16 cellular contexts compared by ENCODE assay signal in the genomic region with DNA sequence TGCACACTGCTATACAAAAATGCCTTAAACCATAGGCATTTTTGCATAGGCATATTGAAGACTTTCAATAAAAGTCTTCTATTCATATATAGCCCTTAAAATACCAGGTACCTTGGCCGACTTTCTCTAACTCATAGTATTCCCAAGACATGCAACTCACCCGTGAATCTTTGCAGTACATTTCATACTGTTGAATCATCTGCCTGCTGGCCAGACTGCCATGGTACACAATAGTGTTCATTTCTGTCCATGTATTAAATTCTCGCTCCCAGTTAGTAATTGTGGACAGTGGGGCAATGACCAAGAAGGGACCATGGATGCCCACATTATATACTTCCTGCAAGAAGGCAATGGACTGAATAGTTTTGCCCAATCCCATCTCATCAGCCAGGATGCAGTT. TPM values are rescaled to one million over a fixed set of nuclear protein-coding genes. Genes with fewer than 3 reads are reported as not detected.
DNase-seq lines count a peak whose midpoint lies in the region; ATAC-seq and TF ChIP-seq lines count a peak whose summit lies in the region.
"Had no signal": no experiment of that assay in that cellular context is flagged by ENCODE, and none has a peak within 500 bp of the region (broad histone marks: within the 10 kb centered on the region; RNA-seq: fewer than 3 reads in every experiment).

No MANE protein-coding gene starts in this region.

- H3K4me1 ChIP-seq in smooth muscle cell (ENCODE audit: low read depth) (no peaks in the 10 kb centered on the region), lower lobe of right lung (no peaks in the 10 kb centered on the region)
- H3K4me1 ChIP-seq: pancreas, Peyer's patch had no signal

- H3F3A ChIP-seq in smooth muscle cell (ENCODE audit: low read depth), result no peaks in the 10 kb centered on the region

- peaks cover 27% of the 10 kb centered on the region for H3K36me3 Mint-ChIP-seq in activated naive CD4-positive, alpha-beta T cell treated with anti-CD3 and anti-CD28 coated beads, Interleukin-2, amount 50 U/mL, for 24 hours

- H3K4me2 ChIP-seq in smooth muscle cell, result no peak overlapping the region

- H2AFZ ChIP-seq in smooth muscle cell (ENCODE audit: low read depth), result no peak overlapping the region

- H3K79me2 ChIP-seq in smooth muscle cell (ENCODE audit: low read depth), result no peaks in the 10 kb centered on the region

- H3K36me3 ChIP-seq in smooth muscle cell (ENCODE audit: low read depth) (peaks cover 76% of the 10 kb centered on the region), MG63 (peaks cover 61% of the 10 kb centered on the region), lower lobe of right lung (peaks cover 100% of the 10 kb centered on the region)

- H3K27me3 ChIP-seq in smooth muscle cell (ENCODE audit: low read depth), result no peaks in the 10 kb centered on the region
- no peaks in the 10 kb centered on the region for H3K27me3 ChIP-seq in MG63
- H3K27me3 ChIP-seq in lower lobe of right lung (ENCODE audit: low read depth), result no peaks in the 10 kb centered on the region
- H3K27me3 ChIP-seq: pancreas, Peyer's patch had no signal

- no peak for ATAC-seq in lower lobe of right lung
- ATAC-seq: activated CD8-positive, alpha-beta T cell treated with anti-CD3 and anti-CD28 coated beads for 36 hours; pancreas had no signal

- 72% methylated on average over 3 of the region's 3 CpGs for WGBS in smooth muscle cell (ENCODE audit: low lambda C conversion rate)

- no peaks in the 10 kb centered on the region for H3K9me3 ChIP-seq in smooth muscle cell (replicated peaks; ENCODE audit: low read depth)
- H3K9me3 ChIP-seq in MG63, result no peaks in the 10 kb centered on the region
- H3K9me3 ChIP-seq in lower lobe of right lung, result no peaks in the 10 kb centered on the region
- H3K9me3 ChIP-seq: pancreas, Peyer's patch had no signal

- no peak for DNase-seq in activated naive CD4-positive, alpha-beta T cell treated with anti-CD3 and anti-CD28 coated beads, Interleukin-2, amount 50 U/mL, for 16 hours
- DNase-seq in T1000 (lab: John Stamatoyannopoulos, UW) (peak; percentile 3), fibroblast of mammary gland (ENCODE audit: low read depth) (peak; percentile 82), smooth muscle cell (lab: John Stamatoyannopoulos, UW; ENCODE audit: unreplicated experiment) (no peak), MG63 (no peak), medulla oblongata (ENCODE audit: extremely low spot score) (no peak), lower lobe of right lung (no peak)
- DNase-seq: 8988T; activated CD8-positive, alpha-beta T cell treated with anti-CD3 and anti-CD28 coated beads for 36 hours; erythroblast; midbrain; NCI-H524; pancreas; Peyer's patch had no signal

- TF ChIP-seq CTCF in fibroblast of mammary gland (conservative IDR thresholded peaks at IDR 0.05; ENCODE audit: control insufficient read depth, insufficient read depth, low read depth, low read length), result no peak
- no peak for TF ChIP-seq CTCF in smooth muscle cell (IDR thresholded peaks at IDR 0.05; ENCODE audit: borderline replicate concordance, insufficient read depth, poor library complexity, severe bottlenecking)
- TF ChIP-seq CTCF in lower lobe of right lung (IDR thresholded peaks at IDR 0.05), result no peak

- no peak overlapping the region for H3K4me3 ChIP-seq in fibroblast of mammary gland (ENCODE audit: control insufficient read depth, low read depth, low read length)
- H3K4me3 ChIP-seq in smooth muscle cell, result no peak overlapping the region
- no peak overlapping the region for H3K4me3 ChIP-seq in MG63
- H3K4me3 ChIP-seq in lower lobe of right lung, result no peak overlapping the region
- H3K4me3 ChIP-seq: pancreas, Peyer's patch had no signal

- H3K4me1 Mint-ChIP-seq in activated naive CD4-positive, alpha-beta T cell treated with anti-CD3 and anti-CD28 coated beads, Interleukin-2, amount 50 U/mL, for 24 hours, result peaks cover 6% of the 10 kb centered on the region

- H4K20me1 ChIP-seq in smooth muscle cell (ENCODE audit: low read depth), result peaks cover 6% of the 10 kb centered on the region

- H3K9ac ChIP-seq in smooth muscle cell (ENCODE audit: low read depth), result no peak overlapping the region

- H3K4me3 Mint-ChIP-seq in activated naive CD4-positive, alpha-beta T cell treated with anti-CD3 and anti-CD28 coated beads, Interleukin-2, amount 50 U/mL, for 24 hours, result no peak overlapping the region
- H3K4me3 Mint-ChIP-seq: activated CD8-positive, alpha-beta T cell treated with anti-CD3 and anti-CD28 coated beads for 36 hours; T-helper 2 cell treated with Interferon-gamma antibody and Interleukin-4, amounts not matched to agents 5 μg/mL and 100 μg/mL, for 36 hours had no signal

- peak overlapping the region; percentile 18 for H3K27ac ChIP-seq in smooth muscle cell (ENCODE audit: low read depth)
- no peak overlapping the region for H3K27ac ChIP-seq in lower lobe of right lung
- H3K27ac ChIP-seq: pancreas, Peyer's patch had no signal

- H3K27ac Mint-ChIP-seq in activated naive CD4-positive, alpha-beta T cell treated with anti-CD3 and anti-CD28 coated beads, Interleukin-2, amount 50 U/mL, for 24 hours, result peak overlapping the region; percentile 25
- H3K27ac Mint-ChIP-seq: activated CD8-positive, alpha-beta T cell treated with anti-CD3 and anti-CD28 coated beads for 36 hours; T-helper 2 cell treated with Interferon-gamma antibody and Interleukin-4, amounts not matched to agents 5 μg/mL and 100 μg/mL, for 36 hours had no signal

- no peaks in the 10 kb centered on the region for H3K27me3 Mint-ChIP-seq in activated naive CD4-positive, alpha-beta T cell treated with anti-CD3 and anti-CD28 coated beads, Interleukin-2, amount 50 U/mL, for 24 hours
- H3K27me3 Mint-ChIP-seq: activated CD8-positive, alpha-beta T cell treated with anti-CD3 and anti-CD28 coated beads for 36 hours had no signal

- no peaks in the 10 kb centered on the region for H3K9me3 Mint-ChIP-seq in activated naive CD4-positive, alpha-beta T cell treated with anti-CD3 and anti-CD28 coated beads, Interleukin-2, amount 50 U/mL, for 24 hours
- H3K9me3 Mint-ChIP-seq: activated CD8-positive, alpha-beta T cell treated with anti-CD3 and anti-CD28 coated beads for 36 hours; T-helper 2 cell treated with Interferon-gamma antibody and Interleukin-4, amounts not matched to agents 5 μg/mL and 100 μg/mL, for 36 hours had no signal

- intact Hi-C loops in lower lobe of right lung (cut with DNase I), result no loop called here

RNA-seq across cellular contexts. Expression of a gene that starts 24.3 kb away (rescaled TPM):
- 62.9 and 68.0 TPM in 2 replicates for total RNA-seq in smooth muscle cell
- polyA plus RNA-seq in smooth muscle cell, result 52.3 and 55.1 TPM in 2 replicates
- 27.0 and 32.0 TPM in 2 replicates for total RNA-seq in MG63 (2014; rRNA removed; shearing (Covaris generic); ENCODE audit: low replicate concordance)
- 49.9 TPM for total RNA-seq in lower lobe of right lung

RNA-seq across cellular contexts. Expression of a gene that starts 47.8 kb away (rescaled TPM):
- total RNA-seq in smooth muscle cell, result 52.9 and 57.1 TPM in 2 replicates
- polyA plus RNA-seq in smooth muscle cell, result 25.0 and 36.3 TPM in 2 replicates
- total RNA-seq in MG63 (2014; rRNA removed; shearing (Covaris generic); ENCODE audit: low replicate concordance), result 24.1 and 24.6 TPM in 2 replicates
- 74.6 TPM for total RNA-seq in lower lobe of right lung

Comparison
In these comparisons a context has a peak if more than half of its experiments do, and no peak if none do; other contexts are left out.
1. DNase-seq: peak in T1000 (single experiment) and fibroblast of mammary gland (single experiment); none in activated naive CD4-positive, alpha-beta T cell treated with anti-CD3 and anti-CD28 coated beads, Interleukin-2, amount 50 U/mL, for 16 hours (single experiment), smooth muscle cell (single experiment), MG63 (single experiment), medulla oblongata (single experiment) and lower lobe of right lung (single experiment).